ENCODE assay signal across 8 cellular contexts in genomic region chr6:72619883-72620696, GRCh38. TPM values are rescaled to one million over a fixed set of nuclear protein-coding genes. Genes with fewer than 3 reads are reported as not detected.
A peak's percentile ranks its signal among the peaks of the same experiment; 100 is the strongest.
DNase-seq lines count a peak whose midpoint lies in the region; ATAC-seq and TF ChIP-seq lines count a peak whose summit lies in the region.

No MANE protein-coding gene starts in this region.

- H3K9me3 ChIP-seq in heart left ventricle: no peaks in the 10 kb centered on the region

- H3K27ac ChIP-seq in heart left ventricle: no peak overlapping the region

- peak; percentile 33 for DNase-seq in NK-92 treated with Interleukin-12 subunit alpha and Interleukin-12 subunit beta, amount 100 ng/mL, for 24 hours (lab: John Stamatoyannopoulos, UW)
- no peak for DNase-seq in NK-92 (lab: John Stamatoyannopoulos, UW; ENCODE audit: unreplicated experiment)
- peak; percentile 47 to 54 (median 50) for DNase-seq in activated naive CD4-positive, alpha-beta T cell (lab: John Stamatoyannopoulos, UW)
- peak; percentile 12 to 66 (median 28) for DNase-seq in heart left ventricle
- DNase-seq in retinal pigment epithelial cell (ENCODE audit: low read depth): peak; percentile 39
- no peak for DNase-seq in ACHN

- in situ Hi-C loops in ACHN (cut with HindIII; ENCODE audit: low pct_ligation_motif_present, low pct_unique_long_range_greater_than_20kb, low sequenced_read_pairs): loop anchor here (25.0 kb wide), 1 partner anchor 517 kb away; no protein-coding TSS in a partner anchor

- 3 to 4% (median 4%) methylated on average over 24 to 31 of the region's 31 CpGs for WGBS in heart left ventricle, 4 donors

- peaks cover 17 to 60% (median 34%) of the 10 kb centered on the region in 9 donors for H3K27me3 ChIP-seq in heart left ventricle

- no peaks in the 10 kb centered on the region for H3K36me3 ChIP-seq in heart left ventricle

- TF ChIP-seq POLR2A in Raji (IDR thresholded peaks at IDR 0.05; ENCODE audit: insufficient read depth, low read depth, low read length): peak; percentile 53
- TF ChIP-seq POLR2A in heart left ventricle (IDR thresholded peaks at IDR 0.05): no peak

- intact Hi-C loops in heart left ventricle (cut with DNase I): loop anchor here in 7 of 10 donors (5.0 to 10.0 kb wide), 3 partner anchors 505 to 515 kb away; no protein-coding TSS in a partner anchor

- H3K4me3 ChIP-seq in heart left ventricle (peak overlapping the region in 10 of 12 donors; percentile 23 to 61 (median 43)), retinal pigment epithelial cell (ENCODE audit: low read length) (peak overlapping the region; percentile 43)

- peak; percentile 50 for ATAC-seq in HG02973 (IDR thresholded peaks at IDR 0.05; ENCODE audit: unreplicated experiment)
- peak; percentile 64 to 80 (median 74) for ATAC-seq in heart left ventricle

- TF ChIP-seq CTCF in heart left ventricle (IDR thresholded peaks at IDR 0.05) (no peak), retinal pigment epithelial cell (conservative IDR thresholded peaks at IDR 0.05; ENCODE audit: low read depth, low read length) (no peak)

- H3K4me1 ChIP-seq in heart left ventricle: peaks cover 0 to 39% (median 19%) of the 10 kb centered on the region in 12 donors

RNA-seq across cellular contexts. Expression of gene KCNQ5, which starts 1.8 kb away (rescaled TPM):
- under 1 TPM in 1 of 9 donors, not detected in 8; 0.18 TPM for total RNA-seq in heart left ventricle
- under 1 TPM in 1 of 2 donors, not detected in 1; 0.06 TPM for polyA plus RNA-seq in heart left ventricle

Comparison
In these comparisons a context has a peak if more than half of its experiments do, and no peak if none do; other contexts are left out.
1. DNase-seq: peak in NK-92 treated with Interleukin-12 subunit alpha and Interleukin-12 subunit beta, amount 100 ng/mL, for 24 hours (single experiment), activated naive CD4-positive, alpha-beta T cell (4 of 4), heart left ventricle (5 of 5) and retinal pigment epithelial cell (single experiment); none in NK-92 (single experiment) and ACHN (single experiment).